ENCODE assay signal across 1 cellular context in the genomic region with DNA sequence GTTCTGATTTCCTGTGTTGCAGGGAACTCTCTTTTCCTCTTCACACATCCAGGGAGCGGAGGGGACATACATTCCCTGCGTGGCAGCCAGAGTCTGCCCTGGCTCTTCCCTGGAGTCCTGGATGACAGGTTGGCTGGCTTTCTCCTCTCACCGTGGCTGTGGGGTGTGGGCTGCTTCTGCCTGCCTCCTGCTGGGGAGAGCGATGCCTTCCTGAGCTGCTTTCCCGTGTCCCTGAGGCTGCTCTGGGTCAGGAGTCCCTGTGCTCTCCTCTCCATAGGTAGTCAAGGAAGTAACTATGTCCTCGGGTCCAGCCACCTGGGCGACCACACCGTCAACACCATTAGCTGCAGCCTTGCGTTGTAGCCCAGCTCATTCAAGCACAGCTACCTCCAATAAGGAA.
TF ChIP-seq lines count a peak whose summit lies in the region.

No MANE protein-coding gene starts in this region.

TF ChIP-seq in SK-N-SH treated with all-trans-retinoic acid at 6 μM for 48 hours, 23 proteins besides CTCF, POLR2A, EP300 and RAD21 (continued from another document):
- TF ChIP-seq, protein P1, sequence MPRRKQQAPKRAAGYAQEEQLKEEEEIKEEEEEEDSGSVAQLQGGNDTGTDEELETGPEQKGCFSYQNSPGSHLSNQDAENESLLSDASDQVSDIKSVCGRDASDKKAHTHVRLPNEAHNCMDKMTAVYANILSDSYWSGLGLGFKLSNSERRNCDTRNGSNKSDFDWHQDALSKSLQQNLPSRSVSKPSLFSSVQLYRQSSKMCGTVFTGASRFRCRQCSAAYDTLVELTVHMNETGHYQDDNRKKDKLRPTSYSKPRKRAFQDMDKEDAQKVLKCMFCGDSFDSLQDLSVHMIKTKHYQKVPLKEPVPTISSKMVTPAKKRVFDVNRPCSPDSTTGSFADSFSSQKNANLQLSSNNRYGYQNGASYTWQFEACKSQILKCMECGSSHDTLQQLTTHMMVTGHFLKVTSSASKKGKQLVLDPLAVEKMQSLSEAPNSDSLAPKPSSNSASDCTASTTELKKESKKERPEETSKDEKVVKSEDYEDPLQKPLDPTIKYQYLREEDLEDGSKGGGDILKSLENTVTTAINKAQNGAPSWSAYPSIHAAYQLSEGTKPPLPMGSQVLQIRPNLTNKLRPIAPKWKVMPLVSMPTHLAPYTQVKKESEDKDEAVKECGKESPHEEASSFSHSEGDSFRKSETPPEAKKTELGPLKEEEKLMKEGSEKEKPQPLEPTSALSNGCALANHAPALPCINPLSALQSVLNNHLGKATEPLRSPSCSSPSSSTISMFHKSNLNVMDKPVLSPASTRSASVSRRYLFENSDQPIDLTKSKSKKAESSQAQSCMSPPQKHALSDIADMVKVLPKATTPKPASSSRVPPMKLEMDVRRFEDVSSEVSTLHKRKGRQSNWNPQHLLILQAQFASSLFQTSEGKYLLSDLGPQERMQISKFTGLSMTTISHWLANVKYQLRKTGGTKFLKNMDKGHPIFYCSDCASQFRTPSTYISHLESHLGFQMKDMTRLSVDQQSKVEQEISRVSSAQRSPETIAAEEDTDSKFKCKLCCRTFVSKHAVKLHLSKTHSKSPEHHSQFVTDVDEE (CRISPR knock-in tag; IDR thresholded peaks at IDR 0.05) = no peak
